Comparison of ENCODE assay signal across 10 cellular contexts in the genomic region with DNA sequence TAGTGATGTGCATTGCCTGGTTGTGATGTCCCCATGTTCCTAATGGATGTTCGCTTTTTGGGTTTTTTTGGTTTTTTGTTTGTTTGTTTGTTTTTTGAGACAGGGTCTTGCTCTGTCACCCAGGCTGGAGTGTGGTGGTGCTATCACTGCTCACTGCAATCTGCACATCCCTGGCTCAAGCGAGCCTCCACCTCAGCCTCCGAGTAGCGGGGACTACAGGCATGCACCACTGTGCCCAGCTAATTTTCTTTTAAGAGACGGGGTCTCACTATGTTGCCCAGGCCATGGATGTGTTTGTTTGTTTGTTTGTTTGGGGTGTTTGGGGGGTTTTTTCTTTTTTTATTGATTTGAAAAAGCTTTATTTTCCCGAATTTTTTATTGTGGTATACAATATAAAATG. TPM values are rescaled to one million over a fixed set of nuclear protein-coding genes. Genes with fewer than 3 reads are reported as not detected.
DNase-seq lines count a peak whose midpoint lies in the region; ATAC-seq and TF ChIP-seq lines count a peak whose summit lies in the region.
"Had no signal": no experiment of that assay in that cellular context is flagged by ENCODE, and none has a peak within 500 bp of the region (broad histone marks: within the 10 kb centered on the region; RNA-seq: fewer than 3 reads in every experiment).

No MANE protein-coding gene starts in this region.

- H3K36me3 Mint-ChIP-seq in stimulated activated naive CD8-positive, alpha-beta T cell treated with anti-CD3 and anti-CD28 coated beads, Interleukin-15, Interleukin-2, amounts not matched to agents 100 ng/mL and 50 ng/mL, for 24 hours (ENCODE audit: low read depth): peaks cover 15% of the 10 kb centered on the region
- H3K36me3 Mint-ChIP-seq in endodermal cell (ENCODE audit: low read depth): peaks cover 49% of the 10 kb centered on the region
- H3K36me3 Mint-ChIP-seq in naive thymus-derived CD8-positive, alpha-beta T cell: peaks cover 5 to 23% (median 16%) of the 10 kb centered on the region in 3 donors

- H3K4me3 ChIP-seq in endodermal cell (ENCODE audit: low read length): peak overlapping the region; percentile 82
- H3K4me3 ChIP-seq: thyroid gland had no signal

- H3K36me3 ChIP-seq in endodermal cell (ENCODE audit: control insufficient read depth, insufficient read depth, low read length): peaks cover 49% of the 10 kb centered on the region
- H3K36me3 ChIP-seq: thyroid gland had no signal

- ATAC-seq in stimulated activated naive CD8-positive, alpha-beta T cell treated with anti-CD3 and anti-CD28 coated beads, Interleukin-15, Interleukin-2, amounts not matched to agents 100 U/mL and 50 U/mL, for 24 hours: no peak
- no peak for ATAC-seq in naive thymus-derived CD8-positive, alpha-beta T cell

- no peaks in the 10 kb centered on the region for H3K4me1 ChIP-seq in endodermal cell (ENCODE audit: control insufficient read depth, insufficient read depth, low read length)

- TF ChIP-seq CTCF in endodermal cell (conservative IDR thresholded peaks at IDR 0.05): no peak

- no peaks in the 10 kb centered on the region for H3K27me3 ChIP-seq in endodermal cell (ENCODE audit: control insufficient read depth, insufficient read depth, low read length, poor library complexity, severe bottlenecking)
- H3K27me3 ChIP-seq: thyroid gland had no signal

- POLR2A ChIA-PET in naive thymus-derived CD8-positive, alpha-beta T cell (lab: Charles Lee): no interaction called here
- POLR2A ChIA-PET in HEK293T (lab: Yijun Ruan, JAX): no interaction called here

- no peak overlapping the region for H3K27ac ChIP-seq in endodermal cell (ENCODE audit: low read depth, low read length)
- H3K27ac ChIP-seq: thyroid gland had no signal

- peaks cover 23% of the 10 kb centered on the region for H3K9me3 Mint-ChIP-seq in stimulated activated naive CD8-positive, alpha-beta T cell treated with anti-CD3 and anti-CD28 coated beads, Interleukin-15, Interleukin-2, amounts not matched to agents 100 ng/mL and 50 ng/mL, for 24 hours
- H3K9me3 Mint-ChIP-seq in endodermal cell: peaks cover 47% of the 10 kb centered on the region
- H3K9me3 Mint-ChIP-seq in naive thymus-derived CD8-positive, alpha-beta T cell: peaks cover 7 to 31% (median 21%) of the 10 kb centered on the region in 9 donors

- H3K27ac Mint-ChIP-seq in stimulated activated naive CD8-positive, alpha-beta T cell treated with anti-CD3 and anti-CD28 coated beads, Interleukin-15, Interleukin-2, amounts not matched to agents 100 ng/mL and 50 ng/mL, for 24 hours: no peak overlapping the region
- H3K27ac Mint-ChIP-seq in endodermal cell: no peak overlapping the region
- H3K27ac Mint-ChIP-seq in naive thymus-derived CD8-positive, alpha-beta T cell: peak overlapping the region in 4 of 10 donors; percentile 16 to 73 (median 50)

- DNase-seq in stimulated activated naive CD8-positive, alpha-beta T cell treated with anti-CD3 and anti-CD28 coated beads, Interleukin-15, Interleukin-2, amounts not matched to agents 100 U/mL and 50 U/mL, for 24 hours: no peak
- DNase-seq in endodermal cell (no peak), HEK293T (ENCODE audit: extremely low spot score) (no peak), superior temporal gyrus (ENCODE audit: extremely low spot score) (no peak), NCI-H187 treated with DMSO at 0.1 percent for 48 hours (lab: John Stamatoyannopoulos, UW) (no peak), occipital lobe (lab: John Stamatoyannopoulos, UW) (no peak)
- DNase-seq in naive thymus-derived CD8-positive, alpha-beta T cell: no peak
- DNase-seq: Calu3 had no signal

- peaks cover 27% of the 10 kb centered on the region for H3K4me1 Mint-ChIP-seq in stimulated activated naive CD8-positive, alpha-beta T cell treated with anti-CD3 and anti-CD28 coated beads, Interleukin-15, Interleukin-2, amounts not matched to agents 100 ng/mL and 50 ng/mL, for 24 hours (ENCODE audit: low read depth)
- H3K4me1 Mint-ChIP-seq in endodermal cell: peaks cover 3% of the 10 kb centered on the region
- H3K4me1 Mint-ChIP-seq in naive thymus-derived CD8-positive, alpha-beta T cell: peaks cover 6 to 16% (median 12%) of the 10 kb centered on the region in 4 donors

- peaks cover 36% of the 10 kb centered on the region for H3K27me3 Mint-ChIP-seq in stimulated activated naive CD8-positive, alpha-beta T cell treated with anti-CD3 and anti-CD28 coated beads, Interleukin-15, Interleukin-2, amounts not matched to agents 100 ng/mL and 50 ng/mL, for 24 hours
- peaks cover 3% of the 10 kb centered on the region for H3K27me3 Mint-ChIP-seq in endodermal cell (ENCODE audit: insufficient read depth)
- H3K27me3 Mint-ChIP-seq in naive thymus-derived CD8-positive, alpha-beta T cell: peaks cover 0 to 46% (median 18%) of the 10 kb centered on the region in 5 donors

- no peak overlapping the region for H3K9ac ChIP-seq in endodermal cell (ENCODE audit: extremely low read depth, low read length, poor library complexity, severe bottlenecking)

- 94 to 100% methylated on average over 2 to 5 of the region's 6 CpGs for WGBS in endodermal cell (ENCODE audit: insufficient coverage in 1 of 2, insufficient read length in 1 of 2), 2 experiments

- H3K9me3 ChIP-seq in endodermal cell (ENCODE audit: control insufficient read depth, low read length): peaks cover 53% of the 10 kb centered on the region
- H3K9me3 ChIP-seq: thyroid gland had no signal

- H3K4me3 Mint-ChIP-seq in stimulated activated naive CD8-positive, alpha-beta T cell treated with anti-CD3 and anti-CD28 coated beads, Interleukin-15, Interleukin-2, amounts not matched to agents 100 ng/mL and 50 ng/mL, for 24 hours: peak overlapping the region; percentile 35
- H3K4me3 Mint-ChIP-seq in endodermal cell: peak overlapping the region; percentile 72
- H3K4me3 Mint-ChIP-seq in naive thymus-derived CD8-positive, alpha-beta T cell: peak overlapping the region; percentile 27 to 69 (median 58)

- CTCF ChIA-PET in HEK293T (lab: Yijun Ruan, JAX): no interaction called here

TF ChIP-seq in HEK293T, 16 proteins besides CTCF, POLR2A, EP300 and RAD21:
- TF ChIP-seq BHLHE40 (IDR thresholded peaks at IDR 0.05; ENCODE audit: borderline replicate concordance): no peak
- no peak for TF ChIP-seq ELF4 (IDR thresholded peaks at IDR 0.05)
- no peak for TF ChIP-seq L3MBTL2 (conservative IDR thresholded peaks at IDR 0.05)
- TF ChIP-seq NFRKB (IDR thresholded peaks at IDR 0.05): no peak
- no peak for TF ChIP-seq SP1 (IDR thresholded peaks at IDR 0.05)
- no peak for TF ChIP-seq FOXM1 (IDR thresholded peaks at IDR 0.05; ENCODE audit: borderline replicate concordance)
- TF ChIP-seq CTBP1 (IDR thresholded peaks at IDR 0.05; ENCODE audit: borderline replicate concordance): no peak
- no peak for TF ChIP-seq TARDBP (IDR thresholded peaks at IDR 0.05)
- TF ChIP-seq ARNT (IDR thresholded peaks at IDR 0.05): no peak
- no peak for TF ChIP-seq FOXA1 (IDR thresholded peaks at IDR 0.05)
- TF ChIP-seq HDGF (IDR thresholded peaks at IDR 0.05; ENCODE audit: borderline replicate concordance): no peak
- no peak for TF ChIP-seq LEF1 (IDR thresholded peaks at IDR 0.05; ENCODE audit: borderline replicate concordance)
- TF ChIP-seq FOXK2 (IDR thresholded peaks at IDR 0.05): no peak
- TF ChIP-seq ZNF384 (IDR thresholded peaks at IDR 0.05): no peak
- TF ChIP-seq, protein P1, sequence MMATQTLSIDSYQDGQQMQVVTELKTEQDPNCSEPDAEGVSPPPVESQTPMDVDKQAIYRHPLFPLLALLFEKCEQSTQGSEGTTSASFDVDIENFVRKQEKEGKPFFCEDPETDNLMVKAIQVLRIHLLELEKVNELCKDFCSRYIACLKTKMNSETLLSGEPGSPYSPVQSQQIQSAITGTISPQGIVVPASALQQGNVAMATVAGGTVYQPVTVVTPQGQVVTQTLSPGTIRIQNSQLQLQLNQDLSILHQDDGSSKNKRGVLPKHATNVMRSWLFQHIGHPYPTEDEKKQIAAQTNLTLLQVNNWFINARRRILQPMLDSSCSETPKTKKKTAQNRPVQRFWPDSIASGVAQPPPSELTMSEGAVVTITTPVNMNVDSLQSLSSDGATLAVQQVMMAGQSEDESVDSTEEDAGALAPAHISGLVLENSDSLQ (IDR thresholded peaks at IDR 0.05): no peak
- TF ChIP-seq SUZ12 (IDR thresholded peaks at IDR 0.05): no peak

RNA-seq across cellular contexts. Expression of gene COL6A2, which starts 2.1 kb away (rescaled TPM):
- total RNA-seq in endodermal cell: 100 to 1,000 TPM; 259 to 377 TPM
- 117 TPM for polyA plus RNA-seq in endodermal cell (2013, experiment 1 of 2)
- polyA plus RNA-seq in endodermal cell (2013, experiment 2 of 2): 114 TPM
- total RNA-seq in naive thymus-derived CD8-positive, alpha-beta T cell: 10 to 100 TPM; 91.5 to 98.8 TPM
- polyA plus RNA-seq in naive thymus-derived CD8-positive, alpha-beta T cell: 10 to 100 TPM in 1 of 3 donors, 1 to 10 TPM in 2; 3.8 to 13.4 (median 8.8) TPM
- total RNA-seq in occipital lobe: 37.1 TPM

RNA-seq across cellular contexts. Expression of gene FTCD, which starts 55.4 kb away (rescaled TPM):
- total RNA-seq in endodermal cell (1 to 10 TPM; 3.5 to 4.6 TPM), occipital lobe (not detected)
- 3.0 TPM for polyA plus RNA-seq in endodermal cell (2013, experiment 1 of 2)
- 1.0 TPM for polyA plus RNA-seq in endodermal cell (2013, experiment 2 of 2)
- 1 to 10 TPM; 2.1 to 2.2 TPM for total RNA-seq in naive thymus-derived CD8-positive, alpha-beta T cell
- not detected for polyA plus RNA-seq in naive thymus-derived CD8-positive, alpha-beta T cell
